Comparison of ENCODE assay signal across 1 cellular context in the genomic region with DNA sequence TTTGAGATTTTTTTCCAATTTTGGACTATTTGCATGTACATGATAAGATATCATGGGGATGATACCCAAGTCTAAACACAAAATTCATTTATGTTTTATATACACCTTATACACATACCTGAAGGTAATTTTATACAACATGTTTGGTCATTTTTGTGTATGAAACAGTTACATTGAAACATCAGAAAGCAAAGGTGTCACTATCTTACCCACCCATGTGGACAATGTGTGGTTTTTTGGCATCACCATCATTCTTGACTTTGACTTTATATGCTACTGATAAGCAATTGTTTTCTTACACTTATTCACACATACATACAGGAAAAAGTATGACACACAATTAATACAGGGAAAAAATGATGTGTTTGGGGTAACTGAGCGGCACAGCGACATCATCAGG.
TF ChIP-seq lines count a peak whose summit lies in the region.

No MANE protein-coding gene starts in this region.

TF ChIP-seq in K562, 482 proteins besides CTCF, POLR2A, EP300 and RAD21 (continued from another document and continues in another):
- TF ChIP-seq, protein P1, sequence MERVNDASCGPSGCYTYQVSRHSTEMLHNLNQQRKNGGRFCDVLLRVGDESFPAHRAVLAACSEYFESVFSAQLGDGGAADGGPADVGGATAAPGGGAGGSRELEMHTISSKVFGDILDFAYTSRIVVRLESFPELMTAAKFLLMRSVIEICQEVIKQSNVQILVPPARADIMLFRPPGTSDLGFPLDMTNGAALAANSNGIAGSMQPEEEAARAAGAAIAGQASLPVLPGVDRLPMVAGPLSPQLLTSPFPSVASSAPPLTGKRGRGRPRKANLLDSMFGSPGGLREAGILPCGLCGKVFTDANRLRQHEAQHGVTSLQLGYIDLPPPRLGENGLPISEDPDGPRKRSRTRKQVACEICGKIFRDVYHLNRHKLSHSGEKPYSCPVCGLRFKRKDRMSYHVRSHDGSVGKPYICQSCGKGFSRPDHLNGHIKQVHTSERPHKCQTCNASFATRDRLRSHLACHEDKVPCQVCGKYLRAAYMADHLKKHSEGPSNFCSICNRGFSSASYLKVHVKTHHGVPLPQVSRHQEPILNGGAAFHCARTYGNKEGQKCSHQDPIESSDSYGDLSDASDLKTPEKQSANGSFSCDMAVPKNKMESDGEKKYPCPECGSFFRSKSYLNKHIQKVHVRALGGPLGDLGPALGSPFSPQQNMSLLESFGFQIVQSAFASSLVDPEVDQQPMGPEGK (CRISPR knock-in tag; IDR thresholded peaks at IDR 0.05; ENCODE audit: borderline replicate concordance) = no peak
- TF ChIP-seq MEF2A (IDR thresholded peaks at IDR 0.05; ENCODE audit: control insufficient read depth, low read depth, low read length) = no peak
- TF ChIP-seq, protein P2, sequence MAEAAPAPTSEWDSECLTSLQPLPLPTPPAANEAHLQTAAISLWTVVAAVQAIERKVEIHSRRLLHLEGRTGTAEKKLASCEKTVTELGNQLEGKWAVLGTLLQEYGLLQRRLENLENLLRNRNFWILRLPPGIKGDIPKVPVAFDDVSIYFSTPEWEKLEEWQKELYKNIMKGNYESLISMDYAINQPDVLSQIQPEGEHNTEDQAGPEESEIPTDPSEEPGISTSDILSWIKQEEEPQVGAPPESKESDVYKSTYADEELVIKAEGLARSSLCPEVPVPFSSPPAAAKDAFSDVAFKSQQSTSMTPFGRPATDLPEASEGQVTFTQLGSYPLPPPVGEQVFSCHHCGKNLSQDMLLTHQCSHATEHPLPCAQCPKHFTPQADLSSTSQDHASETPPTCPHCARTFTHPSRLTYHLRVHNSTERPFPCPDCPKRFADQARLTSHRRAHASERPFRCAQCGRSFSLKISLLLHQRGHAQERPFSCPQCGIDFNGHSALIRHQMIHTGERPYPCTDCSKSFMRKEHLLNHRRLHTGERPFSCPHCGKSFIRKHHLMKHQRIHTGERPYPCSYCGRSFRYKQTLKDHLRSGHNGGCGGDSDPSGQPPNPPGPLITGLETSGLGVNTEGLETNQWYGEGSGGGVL (CRISPR knock-in tag; IDR thresholded peaks at IDR 0.05) = no peak
- no peak for TF ChIP-seq ZNF551 (CRISPR knock-in tag; IDR thresholded peaks at IDR 0.05)
- TF ChIP-seq ZKSCAN3 (CRISPR knock-in tag; IDR thresholded peaks at IDR 0.05) = no peak
- TF ChIP-seq, protein P3, sequence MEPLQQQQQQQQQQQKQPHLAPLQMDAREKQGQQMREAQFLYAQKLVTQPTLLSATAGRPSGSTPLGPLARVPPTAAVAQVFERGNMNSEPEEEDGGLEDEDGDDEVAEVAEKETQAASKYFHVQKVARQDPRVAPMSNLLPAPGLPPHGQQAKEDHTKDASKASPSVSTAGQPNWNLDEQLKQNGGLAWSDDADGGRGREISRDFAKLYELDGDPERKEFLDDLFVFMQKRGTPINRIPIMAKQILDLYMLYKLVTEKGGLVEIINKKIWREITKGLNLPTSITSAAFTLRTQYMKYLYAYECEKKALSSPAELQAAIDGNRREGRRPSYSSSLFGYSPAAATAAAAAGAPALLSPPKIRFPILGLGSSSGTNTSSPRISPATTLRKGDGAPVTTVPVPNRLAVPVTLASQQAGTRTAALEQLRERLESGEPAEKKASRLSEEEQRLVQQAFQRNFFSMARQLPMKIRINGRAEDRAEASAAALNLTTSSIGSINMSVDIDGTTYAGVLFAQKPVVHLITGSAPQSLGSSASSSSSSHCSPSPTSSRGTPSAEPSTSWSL (CRISPR knock-in tag; IDR thresholded peaks at IDR 0.05; ENCODE audit: borderline replicate concordance) = no peak
- no peak for TF ChIP-seq EHMT2 (IDR thresholded peaks at IDR 0.05)
- TF ChIP-seq CHD7 (IDR thresholded peaks at IDR 0.05; ENCODE audit: low read depth, low read length) = no peak
- TF ChIP-seq CREBBP (IDR thresholded peaks at IDR 0.05; ENCODE audit: low read depth, low read length) = no peak
- TF ChIP-seq, protein P4, sequence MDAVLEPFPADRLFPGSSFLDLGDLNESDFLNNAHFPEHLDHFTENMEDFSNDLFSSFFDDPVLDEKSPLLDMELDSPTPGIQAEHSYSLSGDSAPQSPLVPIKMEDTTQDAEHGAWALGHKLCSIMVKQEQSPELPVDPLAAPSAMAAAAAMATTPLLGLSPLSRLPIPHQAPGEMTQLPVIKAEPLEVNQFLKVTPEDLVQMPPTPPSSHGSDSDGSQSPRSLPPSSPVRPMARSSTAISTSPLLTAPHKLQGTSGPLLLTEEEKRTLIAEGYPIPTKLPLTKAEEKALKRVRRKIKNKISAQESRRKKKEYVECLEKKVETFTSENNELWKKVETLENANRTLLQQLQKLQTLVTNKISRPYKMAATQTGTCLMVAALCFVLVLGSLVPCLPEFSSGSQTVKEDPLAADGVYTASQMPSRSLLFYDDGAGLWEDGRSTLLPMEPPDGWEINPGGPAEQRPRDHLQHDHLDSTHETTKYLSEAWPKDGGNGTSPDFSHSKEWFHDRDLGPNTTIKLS (IDR thresholded peaks at IDR 0.05; ENCODE audit: borderline replicate concordance, low read depth) = no peak
- TF ChIP-seq TAL1 (IDR thresholded peaks at IDR 0.05) = peak; percentile 56
- no peak for TF ChIP-seq THAP12 (CRISPR knock-in tag; IDR thresholded peaks at IDR 0.05)
- no peak for TF ChIP-seq SMAD2 (IDR thresholded peaks at IDR 0.05; ENCODE audit: low read depth, low read length)
- peak; percentile 69 for TF ChIP-seq ARID1B (IDR thresholded peaks at IDR 0.05)
- TF ChIP-seq DLX4 (CRISPR knock-in tag; IDR thresholded peaks at IDR 0.05) = no peak
- peak; percentile 41; the same call in 1 of the 2 replicates for TF ChIP-seq CTBP1 (IDR thresholded peaks at IDR 0.05; ENCODE audit: borderline replicate concordance)
- TF ChIP-seq, protein P5, sequence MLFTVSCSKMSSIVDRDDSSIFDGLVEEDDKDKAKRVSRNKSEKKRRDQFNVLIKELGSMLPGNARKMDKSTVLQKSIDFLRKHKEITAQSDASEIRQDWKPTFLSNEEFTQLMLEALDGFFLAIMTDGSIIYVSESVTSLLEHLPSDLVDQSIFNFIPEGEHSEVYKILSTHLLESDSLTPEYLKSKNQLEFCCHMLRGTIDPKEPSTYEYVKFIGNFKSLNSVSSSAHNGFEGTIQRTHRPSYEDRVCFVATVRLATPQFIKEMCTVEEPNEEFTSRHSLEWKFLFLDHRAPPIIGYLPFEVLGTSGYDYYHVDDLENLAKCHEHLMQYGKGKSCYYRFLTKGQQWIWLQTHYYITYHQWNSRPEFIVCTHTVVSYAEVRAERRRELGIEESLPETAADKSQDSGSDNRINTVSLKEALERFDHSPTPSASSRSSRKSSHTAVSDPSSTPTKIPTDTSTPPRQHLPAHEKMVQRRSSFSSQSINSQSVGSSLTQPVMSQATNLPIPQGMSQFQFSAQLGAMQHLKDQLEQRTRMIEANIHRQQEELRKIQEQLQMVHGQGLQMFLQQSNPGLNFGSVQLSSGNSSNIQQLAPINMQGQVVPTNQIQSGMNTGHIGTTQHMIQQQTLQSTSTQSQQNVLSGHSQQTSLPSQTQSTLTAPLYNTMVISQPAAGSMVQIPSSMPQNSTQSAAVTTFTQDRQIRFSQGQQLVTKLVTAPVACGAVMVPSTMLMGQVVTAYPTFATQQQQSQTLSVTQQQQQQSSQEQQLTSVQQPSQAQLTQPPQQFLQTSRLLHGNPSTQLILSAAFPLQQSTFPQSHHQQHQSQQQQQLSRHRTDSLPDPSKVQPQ (CRISPR knock-in tag; IDR thresholded peaks at IDR 0.05; ENCODE audit: borderline replicate concordance) = no peak
- TF ChIP-seq SRSF1 (IDR thresholded peaks at IDR 0.05; ENCODE audit: low read depth, low read length) = no peak
- no peak for TF ChIP-seq GATAD2B (IDR thresholded peaks at IDR 0.05; ENCODE audit: borderline replicate concordance)
- TF ChIP-seq ZNF395 (CRISPR knock-in tag; IDR thresholded peaks at IDR 0.05) = no peak
